37 cellular contexts compared by ENCODE assay signal in the genomic region with DNA sequence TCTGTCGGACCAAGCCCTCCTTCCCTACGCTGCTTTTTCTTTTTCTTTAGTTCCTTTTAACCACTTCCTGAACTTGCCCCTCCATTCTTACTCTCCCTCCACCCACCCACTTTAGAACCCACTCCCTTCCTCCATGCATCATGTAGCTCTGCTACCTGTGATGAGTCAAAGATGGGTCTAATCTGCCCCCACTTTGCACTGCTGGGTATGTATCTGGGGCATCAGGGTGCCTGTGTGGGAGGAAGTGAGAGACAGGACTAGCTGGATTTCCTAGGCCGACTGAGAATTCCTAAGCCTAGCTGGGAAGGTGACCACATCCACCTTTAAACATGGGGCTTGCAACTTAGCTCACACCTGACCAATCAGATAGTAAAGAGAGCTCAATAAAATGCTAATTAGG.
"Had no signal": no experiment of that assay in that cellular context is flagged by ENCODE, and none has a peak within 500 bp of the region (broad histone marks: within the 10 kb centered on the region; RNA-seq: fewer than 3 reads in every experiment).

No MANE protein-coding gene starts in this region.

- H3K9me3 ChIP-seq: adrenal gland, body of pancreas had no signal

- H3K36me3 ChIP-seq: adrenal gland, brain microvascular endothelial cell, breast epithelium had no signal

- H3K27ac Mint-ChIP-seq: activated B cell treated with CpG ODN at 0.5 μM for 24 hours; activated CD4-positive, alpha-beta memory T cell treated with anti-CD3 and anti-CD28 coated beads, Interleukin-2, amount 10 ng/mL, durations not matched to agents 7 days and 5 days; activated CD4-positive, alpha-beta T cell treated with anti-CD3 and anti-CD28 coated beads for 36 hours; activated CD4-positive, alpha-beta T cell treated with anti-CD3 and anti-CD28 coated beads, Interleukin-2, amount 10 ng/mL, durations not matched to agents 7 days and 5 days; activated CD8-positive, alpha-beta memory T cell treated with anti-CD3 and anti-CD28 coated beads, Interleukin-2, amount 10 ng/mL, durations not matched to agents 7 days and 5 days; activated CD8-positive, alpha-beta T cell treated with anti-CD3 and anti-CD28 coated beads, Interleukin-2, amount 10 ng/mL, durations not matched to agents 7 days and 5 days; activated naive CD4-positive, alpha-beta T cell treated with anti-CD3 and anti-CD28 coated beads for 36 hours; activated naive CD4-positive, alpha-beta T cell treated with anti-CD3 and anti-CD28 coated beads, Interleukin-2, amount 50 U/mL, for 72 hours; activated naive CD8-positive, alpha-beta T cell treated with anti-CD3 and anti-CD28 coated beads for 36 hours; activated T-cell treated with anti-CD3 and anti-CD28 coated beads, Interleukin-2, amount 50 U/mL, for 24 hours; activated T-helper 1 cell treated with anti-CD3 and anti-CD28 coated beads, Interleukin-12 subunit alpha, Interleukin-12 subunit beta, Interleukin-2, Interleukin-4 antibody, amounts not matched to agents 30 ng/mL and 10 ng/mL and 1 ng/mL, durations not matched to agents 14 hours and 24 hours and 36 hours; activated T-helper 17 cell treated with anti-CD3 and anti-CD28 coated beads, Interleukin-2, amount 50 U/mL, for 72 hours; T-helper 1 cell treated with Interleukin-12 subunit alpha and Interleukin-12 subunit beta and Interleukin-4 antibody, amounts not matched to agents 30 μg/mL and 1 μg/mL, for 36 hours; T-helper 2 cell treated with Interferon-gamma antibody and Interleukin-4, amounts not matched to agents 5 μg/mL and 100 μg/mL, for 36 hours had no signal

- DNase-seq: activated B cell treated with CpG ODN at 0.5 μM for 24 hours; activated CD4-positive, alpha-beta memory T cell treated with anti-CD3 and anti-CD28 coated beads, Interleukin-2, amount 10 ng/mL, durations not matched to agents 7 days and 5 days; activated CD4-positive, alpha-beta T cell treated with anti-CD3 and anti-CD28 coated beads for 1 hour; activated CD4-positive, alpha-beta T cell treated with anti-CD3 and anti-CD28 coated beads for 36 hours; activated CD4-positive, alpha-beta T cell treated with anti-CD3 and anti-CD28 coated beads for 48 hours; activated CD4-positive, alpha-beta T cell treated with anti-CD3 and anti-CD28 coated beads, Interleukin-2, amount 10 ng/mL, durations not matched to agents 7 days and 5 days; activated CD4-positive, alpha-beta T cell treated with anti-CD3 and anti-CD28 coated beads, Interleukin-2, amount 50 U/mL, for 48 hours; activated CD8-positive, alpha-beta memory T cell treated with anti-CD3 and anti-CD28 coated beads for 24 hours; activated CD8-positive, alpha-beta memory T cell treated with anti-CD3 and anti-CD28 coated beads, Interleukin-2, amount 10 ng/mL, durations not matched to agents 7 days and 5 days; activated CD8-positive, alpha-beta memory T cell treated with anti-CD3 and anti-CD28 coated beads, Interleukin-2, amount 50 U/mL, for 48 hours; activated CD8-positive, alpha-beta T cell treated with anti-CD3 and anti-CD28 coated beads, Interleukin-2, amount 10 ng/mL, durations not matched to agents 7 days and 5 days; activated effector memory CD4-positive, alpha-beta T cell treated with anti-CD3 and anti-CD28 coated beads, Interleukin-2, amount 50 U/mL, for 16 hours; activated gamma-delta T cell treated with Interleukin-2 at 50 U/mL for 16 hours; activated naive CD4-positive, alpha-beta T cell; activated naive CD4-positive, alpha-beta T cell treated with anti-CD3 and anti-CD28 coated beads for 36 hours; activated naive CD4-positive, alpha-beta T cell treated with anti-CD3 and anti-CD28 coated beads, Interleukin-2, amount 50 U/mL, for 16 hours; activated naive CD8-positive, alpha-beta T cell treated with anti-CD3 and anti-CD28 coated beads for 36 hours; activated T-cell treated with anti-CD3 and anti-CD28 coated beads, Interleukin-2, amount 50 U/mL, for 24 hours; activated T-cell treated with anti-CD3 and anti-CD28 coated beads, Interleukin-2, amount 50 U/mL, for 48 hours; adrenal gland; amniotic stem cell; aorta; body of pancreas; brain microvascular endothelial cell; central memory CD4-positive, alpha-beta T cell; T-helper 1 cell; T-helper 2 cell; T-helper 9 cell had no signal

- H3K4me3 ChIP-seq: adrenal gland, body of pancreas, breast epithelium had no signal

- H3K36me3 Mint-ChIP-seq: activated CD8-positive, alpha-beta memory T cell treated with anti-CD3 and anti-CD28 coated beads, Interleukin-2, amount 10 ng/mL, durations not matched to agents 7 days and 5 days; activated naive CD8-positive, alpha-beta T cell treated with anti-CD3 and anti-CD28 coated beads for 36 hours had no signal

- H3K4me1 ChIP-seq: adrenal gland, body of pancreas, breast epithelium had no signal

- H3K4me1 Mint-ChIP-seq: activated B cell treated with CpG ODN at 0.5 μM for 24 hours; activated CD4-positive, alpha-beta memory T cell treated with anti-CD3 and anti-CD28 coated beads, Interleukin-2, amount 10 ng/mL, durations not matched to agents 7 days and 5 days; activated CD4-positive, alpha-beta T cell treated with anti-CD3 and anti-CD28 coated beads for 36 hours; activated CD4-positive, alpha-beta T cell treated with anti-CD3 and anti-CD28 coated beads, Interleukin-2, amount 10 ng/mL, durations not matched to agents 7 days and 5 days; activated naive CD8-positive, alpha-beta T cell treated with anti-CD3 and anti-CD28 coated beads for 36 hours; activated T-helper 17 cell treated with anti-CD3 and anti-CD28 coated beads, Interleukin-2, amount 50 U/mL, for 72 hours had no signal

- H3K27me3 ChIP-seq: adrenal gland, body of pancreas, brain microvascular endothelial cell, breast epithelium had no signal

- H3K4me3 Mint-ChIP-seq: activated B cell treated with CpG ODN at 0.5 μM for 24 hours; activated CD4-positive, alpha-beta memory T cell treated with anti-CD3 and anti-CD28 coated beads, Interleukin-2, amount 10 ng/mL, durations not matched to agents 7 days and 5 days; activated CD4-positive, alpha-beta T cell treated with anti-CD3 and anti-CD28 coated beads for 36 hours; activated CD4-positive, alpha-beta T cell treated with anti-CD3 and anti-CD28 coated beads, Interleukin-2, amount 10 ng/mL, durations not matched to agents 7 days and 5 days; activated CD8-positive, alpha-beta memory T cell treated with anti-CD3 and anti-CD28 coated beads, Interleukin-2, amount 10 ng/mL, durations not matched to agents 7 days and 5 days; activated CD8-positive, alpha-beta T cell treated with anti-CD3 and anti-CD28 coated beads, Interleukin-2, amount 10 ng/mL, durations not matched to agents 7 days and 5 days; activated naive CD4-positive, alpha-beta T cell treated with anti-CD3 and anti-CD28 coated beads for 36 hours; activated naive CD8-positive, alpha-beta T cell treated with anti-CD3 and anti-CD28 coated beads for 36 hours; activated T-cell treated with anti-CD3 and anti-CD28 coated beads, Interleukin-2, amount 50 U/mL, for 24 hours; activated T-helper 1 cell treated with anti-CD3 and anti-CD28 coated beads, Interleukin-12 subunit alpha, Interleukin-12 subunit beta, Interleukin-2, Interleukin-4 antibody, amounts not matched to agents 30 ng/mL and 10 ng/mL and 1 ng/mL, durations not matched to agents 14 hours and 24 hours and 36 hours; activated T-helper 17 cell treated with anti-CD3 and anti-CD28 coated beads, Interleukin-2, amount 50 U/mL, for 72 hours; T-helper 1 cell treated with Interleukin-12 subunit alpha and Interleukin-12 subunit beta and Interleukin-4 antibody, amounts not matched to agents 30 μg/mL and 1 μg/mL, for 36 hours; T-helper 2 cell treated with Interferon-gamma antibody and Interleukin-4, amounts not matched to agents 5 μg/mL and 100 μg/mL, for 36 hours had no signal

- H3K27ac ChIP-seq: adrenal gland, body of pancreas, brain microvascular endothelial cell, breast epithelium, VCaP had no signal

- ATAC-seq: activated CD4-positive, alpha-beta T cell treated with anti-CD3 and anti-CD28 coated beads for 36 hours; activated CD8-positive, alpha-beta memory T cell treated with anti-CD3 and anti-CD28 coated beads, Interleukin-2, amount 10 ng/mL, durations not matched to agents 7 days and 5 days; activated CD8-positive, alpha-beta T cell treated with anti-CD3 and anti-CD28 coated beads, Interleukin-2, amount 10 ng/mL, durations not matched to agents 7 days and 5 days; activated naive CD4-positive, alpha-beta T cell treated with anti-CD3 and anti-CD28 coated beads, Interleukin-2, amount 50 U/mL, for 72 hours; activated T-helper 17 cell treated with anti-CD3 and anti-CD28 coated beads, Interleukin-2, amount 50 U/mL, for 72 hours; body of pancreas had no signal

- FAIRE-seq: astrocyte, TTC549 had no signal

- H3K27me3 Mint-ChIP-seq: activated B cell treated with CpG ODN at 0.5 μM for 24 hours; activated CD4-positive, alpha-beta memory T cell treated with anti-CD3 and anti-CD28 coated beads, Interleukin-2, amount 10 ng/mL, durations not matched to agents 7 days and 5 days; activated CD4-positive, alpha-beta T cell treated with anti-CD3 and anti-CD28 coated beads for 36 hours; activated CD4-positive, alpha-beta T cell treated with anti-CD3 and anti-CD28 coated beads, Interleukin-2, amount 10 ng/mL, durations not matched to agents 7 days and 5 days; activated CD8-positive, alpha-beta memory T cell treated with anti-CD3 and anti-CD28 coated beads, Interleukin-2, amount 10 ng/mL, durations not matched to agents 7 days and 5 days; activated naive CD8-positive, alpha-beta T cell treated with anti-CD3 and anti-CD28 coated beads for 36 hours; activated T-cell treated with anti-CD3 and anti-CD28 coated beads, Interleukin-2, amount 50 U/mL, for 24 hours; activated T-helper 17 cell treated with anti-CD3 and anti-CD28 coated beads, Interleukin-2, amount 50 U/mL, for 72 hours had no signal
